In genomic region chr3:134242649-134243637, GRCh38 we compare ENCODE assay signal across 9 cellular contexts. TPM values are rescaled to one million over a fixed set of nuclear protein-coding genes. Genes with fewer than 3 reads are reported as not detected.
DNase-seq lines count a peak whose midpoint lies in the region; ATAC-seq and TF ChIP-seq lines count a peak whose summit lies in the region.
"Had no signal": no experiment of that assay in that cellular context is flagged by ENCODE, and none has a peak within 500 bp of the region (broad histone marks: within the 10 kb centered on the region; RNA-seq: fewer than 3 reads in every experiment).

No MANE protein-coding gene starts in this region.

- TF ChIP-seq CTCF in PC-3 (conservative IDR thresholded peaks at IDR 0.05; ENCODE audit: low read depth, low read length): no peak

- H3K9me2 ChIP-seq in PC-3 (replicated peaks; ENCODE audit: low read length): no peaks in the 10 kb centered on the region

- H4K20me1 ChIP-seq in PC-3 (ENCODE audit: low read length): peaks cover 33% of the 10 kb centered on the region

- peaks cover 49 to 68% of the 10 kb centered on the region in 2 donors for H3K4me1 Mint-ChIP-seq in stimulated activated naive B cell treated with anti-CD40 and anti-IgM and Interleukin-4, amounts not matched to agents 10 μg/mL and 1 μg/mL and 100 μg/mL, for 72 hours

- H3K4me1 ChIP-seq in PC-3 (ENCODE audit: insufficient read depth, low read length): peaks cover 27% of the 10 kb centered on the region

- peak overlapping the region; percentile 77 for H3K27ac ChIP-seq in PC-3 (ENCODE audit: low read length)
- H3K27ac ChIP-seq: BLaER1 had no signal

- H3K27me3 Mint-ChIP-seq in stimulated activated naive B cell treated with anti-CD40 and anti-IgM and Interleukin-4, amounts not matched to agents 10 μg/mL and 1 μg/mL and 100 μg/mL, for 72 hours: no peaks in the 10 kb centered on the region

- CTCF ChIA-PET in PC-3 (lab: Charles Lee): no interaction called here

- no peak overlapping the region for H3K4me3 Mint-ChIP-seq in stimulated activated naive B cell treated with anti-CD40 and anti-IgM and Interleukin-4, amounts not matched to agents 10 μg/mL and 1 μg/mL and 100 μg/mL, for 72 hours

- DNase-seq in SIG-M5 treated with dmso at 0.1 percent for 504 hours (lab: John Stamatoyannopoulos, UW; ENCODE audit: unreplicated experiment) (peak; percentile 72), SIG-M5 (lab: John Stamatoyannopoulos, UW) (no peak), PC-3 (peak; percentile 85), fibroblast of gingiva (ENCODE audit: low read depth) (peak; percentile 84), T-helper 1 cell (no peak), NCI-H128 (lab: John Stamatoyannopoulos, UW; ENCODE audit: unreplicated experiment) (no peak)
- no peak for DNase-seq in stimulated activated naive B cell treated with anti-CD40 and anti-IgM and Interleukin-4, amounts not matched to agents 10 μg/mL and 1 μg/mL and 100 μg/mL, for 72 hours
- no peak for DNase-seq in effector CD8-positive, alpha-beta T cell (lab: John Stamatoyannopoulos, UW)

- H3K36me3 ChIP-seq in PC-3 (ENCODE audit: low read depth, low read length): no peaks in the 10 kb centered on the region
- H3K36me3 ChIP-seq: BLaER1 had no signal

- H3F3A ChIP-seq in PC-3 (ENCODE audit: low read length, unreplicated experiment): no peaks in the 10 kb centered on the region

- H3K4me2 ChIP-seq in PC-3 (ENCODE audit: low read length): peak overlapping the region; percentile 74
- H3K4me2 ChIP-seq: BLaER1 had no signal

- BruUV-seq in PC-3 (replicated peaks; lab: Mats Ljungman, UMichigan): no TSS peak

- intact Hi-C loops in PC-3 (cut with micrococcal nuclease): no loop called here

- POLR2A ChIA-PET in PC-3 (lab: Charles Lee; ENCODE audit: unreplicated experiment): interaction anchor here (0.7 kb wide), 1 partner anchor 317 kb away, joined by 3 read pairs; no protein-coding TSS in a partner anchor

- peaks cover 98% of the 10 kb centered on the region for H3K79me2 ChIP-seq in PC-3 (ENCODE audit: low read length)

- H2AFZ ChIP-seq in PC-3 (ENCODE audit: low read length): no peak overlapping the region

- H3K36me3 Mint-ChIP-seq in stimulated activated naive B cell treated with anti-CD40 and anti-IgM and Interleukin-4, amounts not matched to agents 10 μg/mL and 1 μg/mL and 100 μg/mL, for 72 hours: peaks cover 10 to 31% of the 10 kb centered on the region in 2 donors

- H3K4me3 ChIP-seq in PC-3 (ENCODE audit: low read length): no peak overlapping the region; the same call in 1 of the 2 replicates
- H3K4me3 ChIP-seq: BLaER1 had no signal

- peak overlapping the region; percentile 3 for H3K27ac Mint-ChIP-seq in stimulated activated naive B cell treated with anti-CD40 and anti-IgM and Interleukin-4, amounts not matched to agents 10 μg/mL and 1 μg/mL and 100 μg/mL, for 72 hours

- no peak overlapping the region; the same call in 1 of the 2 replicates for H3K9ac ChIP-seq in PC-3 (ENCODE audit: low read length)
- H3K9ac ChIP-seq: BLaER1 had no signal

- no peaks in the 10 kb centered on the region for H3K27me3 ChIP-seq in PC-3 (ENCODE audit: low read length)

- peaks cover 0 to 4% of the 10 kb centered on the region in 2 donors for H3K9me3 Mint-ChIP-seq in stimulated activated naive B cell treated with anti-CD40 and anti-IgM and Interleukin-4, amounts not matched to agents 10 μg/mL and 1 μg/mL and 100 μg/mL, for 72 hours

- peak; percentile 87 for ATAC-seq in PC-3
- ATAC-seq in stimulated activated naive B cell treated with anti-CD40 and anti-IgM and Interleukin-4, amounts not matched to agents 10 μg/mL and 1 μg/mL and 100 μg/mL, for 72 hours (replicated peaks): no peak

- no peaks in the 10 kb centered on the region for H3K9me3 ChIP-seq in PC-3 (ENCODE audit: low read length)
- H3K9me3 ChIP-seq: BLaER1 had no signal

RNA-seq across cellular contexts. Expression of gene RYK, which starts 7.7 kb away (rescaled TPM):
- 44.1 and 47.2 TPM in 2 replicates for total RNA-seq in PC-3 (2014; rRNA removed)

Comparison
In these comparisons a context has a peak if more than half of its experiments do, and no peak if none do; other contexts are left out.
1. DNase-seq: peak in SIG-M5 treated with dmso at 0.1 percent for 504 hours (single experiment), PC-3 (single experiment) and fibroblast of gingiva (single experiment); none in SIG-M5 (single experiment), stimulated activated naive B cell treated with anti-CD40 and anti-IgM and Interleukin-4, amounts not matched to agents 10 μg/mL and 1 μg/mL and 100 μg/mL, for 72 hours (single experiment), effector CD8-positive, alpha-beta T cell (single experiment), T-helper 1 cell (0 of 5) and NCI-H128 (single experiment).